ENCODE assay signal across 15 cellular contexts in the genomic region with DNA sequence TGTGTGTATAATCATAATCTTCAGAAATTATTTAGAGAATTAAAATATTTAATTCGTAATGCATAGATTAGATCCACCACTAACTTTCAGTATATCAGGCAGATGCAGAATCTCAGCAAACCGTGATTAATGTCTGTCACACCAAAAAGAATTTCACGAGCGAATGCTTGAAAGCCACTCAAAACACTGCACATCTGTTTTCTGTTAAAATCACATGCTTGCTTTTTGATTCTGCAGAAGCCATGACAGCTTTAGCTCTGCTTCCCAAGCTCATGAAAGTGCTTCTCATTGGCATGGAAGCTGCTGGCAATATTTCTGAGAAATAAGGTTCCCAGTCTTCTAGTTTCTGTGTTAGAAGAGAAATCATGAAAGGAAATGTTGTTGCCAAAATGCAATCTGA.
DNase-seq lines count a peak whose midpoint lies in the region; ATAC-seq and TF ChIP-seq lines count a peak whose summit lies in the region.
"Had no signal": no experiment of that assay in that cellular context is flagged by ENCODE, and none has a peak within 500 bp of the region (broad histone marks: within the 10 kb centered on the region; RNA-seq: fewer than 3 reads in every experiment).

No MANE protein-coding gene starts in this region.

- no peaks in the 10 kb centered on the region for H3K79me2 ChIP-seq in OCI-LY7 (ENCODE audit: insufficient read depth, low read depth, low read length)

- BruUV-seq in OCI-LY7 (replicated peaks; lab: Mats Ljungman, UMichigan), result no TSS peak

- POLR2A ChIA-PET in OCI-LY7 (lab: Charles Lee), result interaction anchor here (1.1 kb wide), 1 partner anchor 24 kb away, joined by 3 read pairs; no protein-coding TSS in a partner anchor

- CTCF ChIA-PET in OCI-LY7 (lab: Charles Lee; ENCODE audit: unreplicated experiment), result no interaction called here

- no peak overlapping the region for H3K4me3 Mint-ChIP-seq in stimulated activated naive B cell treated with anti-CD40 and anti-IgM and Interleukin-4, amounts not matched to agents 10 μg/mL and 1 μg/mL and 100 μg/mL, for 72 hours
- H3K4me3 Mint-ChIP-seq: CD4-positive, CD25-positive, alpha-beta regulatory T cell had no signal

- no peaks in the 10 kb centered on the region for H3K36me3 ChIP-seq in OCI-LY7 (ENCODE audit: insufficient read depth, low read length)
- H3K36me3 ChIP-seq: MG63 had no signal

- H2AFZ ChIP-seq in OCI-LY7 (ENCODE audit: low read length), result no peak overlapping the region

- H3K4me1 Mint-ChIP-seq in stimulated activated naive B cell treated with anti-CD40 and anti-IgM and Interleukin-4, amounts not matched to agents 10 μg/mL and 1 μg/mL and 100 μg/mL, for 72 hours, result no peaks in the 10 kb centered on the region
- H3K4me1 Mint-ChIP-seq: CD4-positive, CD25-positive, alpha-beta regulatory T cell had no signal

- H3K4me3 ChIP-seq in foreskin fibroblast (ENCODE audit: low read depth in 1 of 2, low read length in 2 of 2), result no peak overlapping the region
- H3K4me3 ChIP-seq in OCI-LY7 (ENCODE audit: low read depth, low read length, poor library complexity, severe bottlenecking), result no peak overlapping the region
- H3K4me3 ChIP-seq: MG63 had no signal

- no peak overlapping the region for H3K27ac ChIP-seq in OCI-LY7 (ENCODE audit: low read depth, low read length, poor library complexity, severe bottlenecking)
- H3K27ac ChIP-seq: KMS-11 had no signal

- ATAC-seq in SK-N-SH treated with all-trans-retinoic acid at 6 μM for 48 hours, result no peak
- ATAC-seq in stimulated activated naive B cell treated with anti-CD40 and anti-IgM and Interleukin-4, amounts not matched to agents 10 μg/mL and 1 μg/mL and 100 μg/mL, for 72 hours (replicated peaks), result no peak

- DNase-seq in AG08396 (ENCODE audit: low spot score) (peak; percentile 8), NCI-H1694 (lab: John Stamatoyannopoulos, UW) (peak; percentile 44), foreskin fibroblast (peak; percentile 14 to 36), OCI-LY7 (ENCODE audit: low spot score) (no peak), CD1c-positive myeloid dendritic cell (ENCODE audit: extremely low spot score) (no peak)
- no peak for DNase-seq in stimulated activated naive B cell treated with anti-CD40 and anti-IgM and Interleukin-4, amounts not matched to agents 10 μg/mL and 1 μg/mL and 100 μg/mL, for 72 hours
- DNase-seq in activated CD4-positive, alpha-beta T cell treated with anti-CD3 and anti-CD28 coated beads, Interleukin-2, amount 50 U/mL, for 4 hours, result no peak
- DNase-seq: Calu3; CD4-positive, CD25-positive, alpha-beta regulatory T cell; MG63; NCI-H1105; NCI-H1930; NCI-H510A treated with DMSO at 0.1 percent for 48 hours had no signal

- H3K4me1 ChIP-seq in OCI-LY7 (ENCODE audit: insufficient read depth, low read length, poor library complexity, severe bottlenecking), result no peaks in the 10 kb centered on the region

- H3K9me3 ChIP-seq in OCI-LY7 (ENCODE audit: low read length), result no peaks in the 10 kb centered on the region
- H3K9me3 ChIP-seq: MG63 had no signal

- H3K27me3 Mint-ChIP-seq in stimulated activated naive B cell treated with anti-CD40 and anti-IgM and Interleukin-4, amounts not matched to agents 10 μg/mL and 1 μg/mL and 100 μg/mL, for 72 hours, result no peaks in the 10 kb centered on the region
- H3K27me3 Mint-ChIP-seq: CD4-positive, CD25-positive, alpha-beta regulatory T cell had no signal

- intact Hi-C loops in OCI-LY7 (cut with micrococcal nuclease; ENCODE audit: unreplicated experiment), result no loop called here

- TF ChIP-seq CTCF in foreskin fibroblast (IDR thresholded peaks at IDR 0.05; ENCODE audit: low read depth, low read length), result no peak
- TF ChIP-seq CTCF in OCI-LY7 (conservative IDR thresholded peaks at IDR 0.05; ENCODE audit: low read length), result no peak

- peaks cover 0 to 4% of the 10 kb centered on the region in 2 donors for H3K9me3 Mint-ChIP-seq in stimulated activated naive B cell treated with anti-CD40 and anti-IgM and Interleukin-4, amounts not matched to agents 10 μg/mL and 1 μg/mL and 100 μg/mL, for 72 hours

- H3K27ac Mint-ChIP-seq in stimulated activated naive B cell treated with anti-CD40 and anti-IgM and Interleukin-4, amounts not matched to agents 10 μg/mL and 1 μg/mL and 100 μg/mL, for 72 hours, result no peak overlapping the region
- H3K27ac Mint-ChIP-seq: CD4-positive, CD25-positive, alpha-beta regulatory T cell had no signal

- H3K4me2 ChIP-seq in OCI-LY7 (ENCODE audit: low read length), result no peak overlapping the region
- H3K4me2 ChIP-seq: KMS-11 had no signal

- H3K9me2 ChIP-seq in OCI-LY7 (ENCODE audit: insufficient read depth, low read length), result no peaks in the 10 kb centered on the region

- no peaks in the 10 kb centered on the region for H3K36me3 Mint-ChIP-seq in stimulated activated naive B cell treated with anti-CD40 and anti-IgM and Interleukin-4, amounts not matched to agents 10 μg/mL and 1 μg/mL and 100 μg/mL, for 72 hours
- H3K36me3 Mint-ChIP-seq: CD4-positive, CD25-positive, alpha-beta regulatory T cell had no signal

- H4K20me1 ChIP-seq in OCI-LY7 (ENCODE audit: insufficient read depth, low read length), result no peaks in the 10 kb centered on the region; the same call in 1 of the 2 replicates

TF ChIP-seq in SK-N-SH treated with all-trans-retinoic acid at 6 μM for 48 hours, 23 proteins besides CTCF, POLR2A, EP300 and RAD21 (continues in another document):
- peak; percentile 92 for TF ChIP-seq TCF4 (CRISPR knock-in tag; IDR thresholded peaks at IDR 0.05; ENCODE audit: borderline replicate concordance)
- TF ChIP-seq ISL1 (CRISPR knock-in tag; IDR thresholded peaks at IDR 0.05), result peak; percentile 59
- no peak for TF ChIP-seq SNAI2 (CRISPR knock-in tag; IDR thresholded peaks at IDR 0.05)
- no peak for TF ChIP-seq ZNF70 (CRISPR knock-in tag; IDR thresholded peaks at IDR 0.05)
- 0 out of 2 replicates have a peak, but pooled peaks have one; percentile 4 for TF ChIP-seq ZNF8 (CRISPR knock-in tag; IDR thresholded peaks at IDR 0.05)
- no peak for TF ChIP-seq ZFP3 (CRISPR knock-in tag; IDR thresholded peaks at IDR 0.05)
- TF ChIP-seq TSHZ2 (CRISPR knock-in tag; IDR thresholded peaks at IDR 0.05), result peak; percentile 92
- TF ChIP-seq ESRRG (CRISPR knock-in tag; IDR thresholded peaks at IDR 0.05), result no peak
- no peak for TF ChIP-seq RARB (CRISPR knock-in tag; IDR thresholded peaks at IDR 0.05)
- TF ChIP-seq ZNF565 (CRISPR knock-in tag; conservative IDR thresholded peaks at IDR 0.05; ENCODE audit: low read depth), result no peak
- no peak for TF ChIP-seq ZC3H10 (CRISPR knock-in tag; IDR thresholded peaks at IDR 0.05)
- TF ChIP-seq TOX (CRISPR knock-in tag; IDR thresholded peaks at IDR 0.05; ENCODE audit: borderline replicate concordance), result no peak
- no peak for TF ChIP-seq ARNTL (CRISPR knock-in tag; IDR thresholded peaks at IDR 0.05; ENCODE audit: borderline replicate concordance, low read depth)
- TF ChIP-seq BACH2 (CRISPR knock-in tag; IDR thresholded peaks at IDR 0.05; ENCODE audit: borderline replicate concordance), result no peak
- TF ChIP-seq PPARA (CRISPR knock-in tag; IDR thresholded peaks at IDR 0.05; ENCODE audit: borderline replicate concordance), result no peak
- no peak for TF ChIP-seq ZFP30 (CRISPR knock-in tag; IDR thresholded peaks at IDR 0.05)
- TF ChIP-seq, protein P1, sequence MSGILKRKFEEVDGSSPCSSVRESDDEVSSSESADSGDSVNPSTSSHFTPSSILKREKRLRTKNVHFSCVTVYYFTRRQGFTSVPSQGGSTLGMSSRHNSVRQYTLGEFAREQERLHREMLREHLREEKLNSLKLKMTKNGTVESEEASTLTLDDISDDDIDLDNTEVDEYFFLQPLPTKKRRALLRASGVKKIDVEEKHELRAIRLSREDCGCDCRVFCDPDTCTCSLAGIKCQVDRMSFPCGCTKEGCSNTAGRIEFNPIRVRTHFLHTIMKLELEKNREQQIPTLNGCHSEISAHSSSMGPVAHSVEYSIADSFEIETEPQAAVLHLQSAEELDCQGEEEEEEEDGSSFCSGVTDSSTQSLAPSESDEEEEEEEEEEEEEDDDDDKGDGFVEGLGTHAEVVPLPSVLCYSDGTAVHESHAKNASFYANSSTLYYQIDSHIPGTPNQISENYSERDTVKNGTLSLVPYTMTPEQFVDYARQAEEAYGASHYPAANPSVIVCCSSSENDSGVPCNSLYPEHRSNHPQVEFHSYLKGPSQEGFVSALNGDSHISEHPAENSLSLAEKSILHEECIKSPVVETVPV (CRISPR knock-in tag; IDR thresholded peaks at IDR 0.05), result no peak
- TF ChIP-seq, protein P2, sequence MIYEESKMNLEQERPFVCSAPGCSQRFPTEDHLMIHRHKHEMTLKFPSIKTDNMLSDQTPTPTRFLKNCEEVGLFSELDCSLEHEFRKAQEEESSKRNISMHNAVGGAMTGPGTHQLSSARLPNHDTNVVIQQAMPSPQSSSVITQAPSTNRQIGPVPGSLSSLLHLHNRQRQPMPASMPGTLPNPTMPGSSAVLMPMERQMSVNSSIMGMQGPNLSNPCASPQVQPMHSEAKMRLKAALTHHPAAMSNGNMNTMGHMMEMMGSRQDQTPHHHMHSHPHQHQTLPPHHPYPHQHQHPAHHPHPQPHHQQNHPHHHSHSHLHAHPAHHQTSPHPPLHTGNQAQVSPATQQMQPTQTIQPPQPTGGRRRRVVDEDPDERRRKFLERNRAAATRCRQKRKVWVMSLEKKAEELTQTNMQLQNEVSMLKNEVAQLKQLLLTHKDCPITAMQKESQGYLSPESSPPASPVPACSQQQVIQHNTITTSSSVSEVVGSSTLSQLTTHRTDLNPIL (CRISPR knock-in tag; IDR thresholded peaks at IDR 0.05; ENCODE audit: low read depth), result no peak

Comparison
In these comparisons a context has a peak if more than half of its experiments do, and no peak if none do; other contexts are left out.
1. DNase-seq: peak in AG08396 (single experiment), NCI-H1694 (single experiment) and foreskin fibroblast (2 of 2); none in OCI-LY7 (single experiment), stimulated activated naive B cell treated with anti-CD40 and anti-IgM and Interleukin-4, amounts not matched to agents 10 μg/mL and 1 μg/mL and 100 μg/mL, for 72 hours (single experiment), CD1c-positive myeloid dendritic cell (single experiment) and activated CD4-positive, alpha-beta T cell treated with anti-CD3 and anti-CD28 coated beads, Interleukin-2, amount 50 U/mL, for 4 hours (0 of 2).